In the genomic region with DNA sequence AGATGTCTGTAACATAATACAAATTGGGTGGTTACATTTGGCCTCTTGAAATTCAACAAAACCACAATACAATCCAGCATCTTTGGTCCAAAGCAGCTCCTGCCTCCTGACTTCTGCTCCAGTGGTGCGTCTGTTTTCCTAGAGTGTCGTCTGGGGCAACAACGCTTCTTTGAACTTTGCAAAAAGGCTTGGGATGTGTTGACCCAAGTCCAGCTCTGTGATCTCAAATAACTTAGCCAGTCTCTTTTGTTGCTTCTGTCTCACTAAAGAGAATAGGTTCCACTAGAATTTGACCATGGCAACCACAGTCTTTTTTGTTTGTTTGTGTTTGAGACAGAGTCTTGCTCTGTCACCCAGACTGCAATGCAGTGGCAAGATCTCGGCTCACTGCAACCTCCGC, we compare ENCODE assay signal across 1 cellular context.
TF ChIP-seq lines count a peak whose summit lies in the region.

No MANE protein-coding gene starts in this region.

TF ChIP-seq in HepG2, 621 proteins besides CTCF, POLR2A, EP300 and RAD21 (continued from another document and continues in another):
- no peak for TF ChIP-seq NFE2L2 (IDR thresholded peaks at IDR 0.05; ENCODE audit: low read length)
- TF ChIP-seq, protein P1, sequence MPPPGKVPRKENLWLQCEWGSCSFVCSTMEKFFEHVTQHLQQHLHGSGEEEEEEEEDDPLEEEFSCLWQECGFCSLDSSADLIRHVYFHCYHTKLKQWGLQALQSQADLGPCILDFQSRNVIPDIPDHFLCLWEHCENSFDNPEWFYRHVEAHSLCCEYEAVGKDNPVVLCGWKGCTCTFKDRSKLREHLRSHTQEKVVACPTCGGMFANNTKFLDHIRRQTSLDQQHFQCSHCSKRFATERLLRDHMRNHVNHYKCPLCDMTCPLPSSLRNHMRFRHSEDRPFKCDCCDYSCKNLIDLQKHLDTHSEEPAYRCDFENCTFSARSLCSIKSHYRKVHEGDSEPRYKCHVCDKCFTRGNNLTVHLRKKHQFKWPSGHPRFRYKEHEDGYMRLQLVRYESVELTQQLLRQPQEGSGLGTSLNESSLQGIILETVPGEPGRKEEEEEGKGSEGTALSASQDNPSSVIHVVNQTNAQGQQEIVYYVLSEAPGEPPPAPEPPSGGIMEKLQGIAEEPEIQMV (CRISPR knock-in tag; IDR thresholded peaks at IDR 0.05; ENCODE audit: low read depth): no peak
- TF ChIP-seq ZNF431 (CRISPR knock-in tag; IDR thresholded peaks at IDR 0.05; ENCODE audit: borderline replicate concordance, low read depth): no peak
- TF ChIP-seq KAT8 (CRISPR knock-in tag; IDR thresholded peaks at IDR 0.05): no peak
- TF ChIP-seq ZNF766 (CRISPR knock-in tag; IDR thresholded peaks at IDR 0.05; ENCODE audit: borderline replicate concordance): no peak
- no peak for TF ChIP-seq SAP130 (CRISPR knock-in tag; IDR thresholded peaks at IDR 0.05; ENCODE audit: low read depth)
- TF ChIP-seq, protein P2, sequence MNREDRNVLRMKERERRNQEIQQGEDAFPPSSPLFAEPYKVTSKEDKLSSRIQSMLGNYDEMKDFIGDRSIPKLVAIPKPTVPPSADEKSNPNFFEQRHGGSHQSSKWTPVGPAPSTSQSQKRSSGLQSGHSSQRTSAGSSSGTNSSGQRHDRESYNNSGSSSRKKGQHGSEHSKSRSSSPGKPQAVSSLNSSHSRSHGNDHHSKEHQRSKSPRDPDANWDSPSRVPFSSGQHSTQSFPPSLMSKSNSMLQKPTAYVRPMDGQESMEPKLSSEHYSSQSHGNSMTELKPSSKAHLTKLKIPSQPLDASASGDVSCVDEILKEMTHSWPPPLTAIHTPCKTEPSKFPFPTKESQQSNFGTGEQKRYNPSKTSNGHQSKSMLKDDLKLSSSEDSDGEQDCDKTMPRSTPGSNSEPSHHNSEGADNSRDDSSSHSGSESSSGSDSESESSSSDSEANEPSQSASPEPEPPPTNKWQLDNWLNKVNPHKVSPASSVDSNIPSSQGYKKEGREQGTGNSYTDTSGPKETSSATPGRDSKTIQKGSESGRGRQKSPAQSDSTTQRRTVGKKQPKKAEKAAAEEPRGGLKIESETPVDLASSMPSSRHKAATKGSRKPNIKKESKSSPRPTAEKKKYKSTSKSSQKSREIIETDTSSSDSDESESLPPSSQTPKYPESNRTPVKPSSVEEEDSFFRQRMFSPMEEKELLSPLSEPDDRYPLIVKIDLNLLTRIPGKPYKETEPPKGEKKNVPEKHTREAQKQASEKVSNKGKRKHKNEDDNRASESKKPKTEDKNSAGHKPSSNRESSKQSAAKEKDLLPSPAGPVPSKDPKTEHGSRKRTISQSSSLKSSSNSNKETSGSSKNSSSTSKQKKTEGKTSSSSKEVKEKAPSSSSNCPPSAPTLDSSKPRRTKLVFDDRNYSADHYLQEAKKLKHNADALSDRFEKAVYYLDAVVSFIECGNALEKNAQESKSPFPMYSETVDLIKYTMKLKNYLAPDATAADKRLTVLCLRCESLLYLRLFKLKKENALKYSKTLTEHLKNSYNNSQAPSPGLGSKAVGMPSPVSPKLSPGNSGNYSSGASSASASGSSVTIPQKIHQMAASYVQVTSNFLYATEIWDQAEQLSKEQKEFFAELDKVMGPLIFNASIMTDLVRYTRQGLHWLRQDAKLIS (CRISPR knock-in tag; IDR thresholded peaks at IDR 0.05): no peak
- no peak for TF ChIP-seq ZFP36L2 (CRISPR knock-in tag; IDR thresholded peaks at IDR 0.05)
- no peak for TF ChIP-seq NCOA2 (CRISPR knock-in tag; IDR thresholded peaks at IDR 0.05)
- TF ChIP-seq, protein P3, sequence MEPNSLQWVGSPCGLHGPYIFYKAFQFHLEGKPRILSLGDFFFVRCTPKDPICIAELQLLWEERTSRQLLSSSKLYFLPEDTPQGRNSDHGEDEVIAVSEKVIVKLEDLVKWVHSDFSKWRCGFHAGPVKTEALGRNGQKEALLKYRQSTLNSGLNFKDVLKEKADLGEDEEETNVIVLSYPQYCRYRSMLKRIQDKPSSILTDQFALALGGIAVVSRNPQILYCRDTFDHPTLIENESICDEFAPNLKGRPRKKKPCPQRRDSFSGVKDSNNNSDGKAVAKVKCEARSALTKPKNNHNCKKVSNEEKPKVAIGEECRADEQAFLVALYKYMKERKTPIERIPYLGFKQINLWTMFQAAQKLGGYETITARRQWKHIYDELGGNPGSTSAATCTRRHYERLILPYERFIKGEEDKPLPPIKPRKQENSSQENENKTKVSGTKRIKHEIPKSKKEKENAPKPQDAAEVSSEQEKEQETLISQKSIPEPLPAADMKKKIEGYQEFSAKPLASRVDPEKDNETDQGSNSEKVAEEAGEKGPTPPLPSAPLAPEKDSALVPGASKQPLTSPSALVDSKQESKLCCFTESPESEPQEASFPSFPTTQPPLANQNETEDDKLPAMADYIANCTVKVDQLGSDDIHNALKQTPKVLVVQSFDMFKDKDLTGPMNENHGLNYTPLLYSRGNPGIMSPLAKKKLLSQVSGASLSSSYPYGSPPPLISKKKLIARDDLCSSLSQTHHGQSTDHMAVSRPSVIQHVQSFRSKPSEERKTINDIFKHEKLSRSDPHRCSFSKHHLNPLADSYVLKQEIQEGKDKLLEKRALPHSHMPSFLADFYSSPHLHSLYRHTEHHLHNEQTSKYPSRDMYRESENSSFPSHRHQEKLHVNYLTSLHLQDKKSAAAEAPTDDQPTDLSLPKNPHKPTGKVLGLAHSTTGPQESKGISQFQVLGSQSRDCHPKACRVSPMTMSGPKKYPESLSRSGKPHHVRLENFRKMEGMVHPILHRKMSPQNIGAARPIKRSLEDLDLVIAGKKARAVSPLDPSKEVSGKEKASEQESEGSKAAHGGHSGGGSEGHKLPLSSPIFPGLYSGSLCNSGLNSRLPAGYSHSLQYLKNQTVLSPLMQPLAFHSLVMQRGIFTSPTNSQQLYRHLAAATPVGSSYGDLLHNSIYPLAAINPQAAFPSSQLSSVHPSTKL (CRISPR knock-in tag; IDR thresholded peaks at IDR 0.05): peak; percentile 28; the same call in 1 of the 2 replicates
- no peak for TF ChIP-seq ZNF556 (CRISPR knock-in tag; IDR thresholded peaks at IDR 0.05; ENCODE audit: borderline replicate concordance)
- TF ChIP-seq ZNF224 (CRISPR knock-in tag; IDR thresholded peaks at IDR 0.05): no peak
- TF ChIP-seq, protein P4, sequence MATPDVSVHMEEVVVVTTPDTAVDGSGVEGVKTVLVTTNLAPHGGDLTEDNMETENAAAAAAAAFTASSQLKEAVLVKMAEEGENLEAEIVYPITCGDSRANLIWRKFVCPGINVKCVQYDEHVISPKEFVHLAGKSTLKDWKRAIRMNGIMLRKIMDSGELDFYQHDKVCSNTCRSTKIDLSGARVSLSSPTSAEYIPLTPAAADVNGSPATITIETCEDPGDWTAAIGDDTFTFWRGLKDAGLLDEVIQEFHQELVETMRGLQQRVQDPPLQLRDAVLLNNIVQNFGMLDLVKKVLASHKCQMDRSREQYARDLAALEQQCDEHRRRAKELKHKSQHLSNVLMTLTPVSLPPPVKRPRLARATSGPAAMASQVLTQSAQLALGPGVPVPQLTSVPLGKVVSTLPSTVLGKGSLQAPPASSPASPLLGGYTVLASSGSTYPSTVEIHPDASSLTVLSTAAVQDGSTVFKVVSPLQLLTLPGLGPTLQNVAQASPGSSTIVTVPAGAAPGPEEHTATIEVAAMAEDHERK (CRISPR knock-in tag; IDR thresholded peaks at IDR 0.05; ENCODE audit: low read depth): no peak
- no peak for TF ChIP-seq ZNF777 (CRISPR knock-in tag; IDR thresholded peaks at IDR 0.05)
- TF ChIP-seq, protein P5, sequence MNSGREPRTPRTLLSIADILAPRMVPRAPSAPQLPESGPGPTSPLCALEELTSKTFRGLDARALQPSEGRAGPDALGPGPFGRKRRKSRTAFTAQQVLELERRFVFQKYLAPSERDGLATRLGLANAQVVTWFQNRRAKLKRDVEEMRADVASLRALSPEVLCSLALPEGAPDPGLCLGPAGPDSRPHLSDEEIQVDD (CRISPR knock-in tag; IDR thresholded peaks at IDR 0.05; ENCODE audit: borderline replicate concordance): no peak
- no peak for TF ChIP-seq TARDBP (CRISPR knock-in tag; IDR thresholded peaks at IDR 0.05)
- TF ChIP-seq TCF7 (IDR thresholded peaks at IDR 0.05; ENCODE audit: low read depth): peak; percentile 61
- TF ChIP-seq, protein P6, sequence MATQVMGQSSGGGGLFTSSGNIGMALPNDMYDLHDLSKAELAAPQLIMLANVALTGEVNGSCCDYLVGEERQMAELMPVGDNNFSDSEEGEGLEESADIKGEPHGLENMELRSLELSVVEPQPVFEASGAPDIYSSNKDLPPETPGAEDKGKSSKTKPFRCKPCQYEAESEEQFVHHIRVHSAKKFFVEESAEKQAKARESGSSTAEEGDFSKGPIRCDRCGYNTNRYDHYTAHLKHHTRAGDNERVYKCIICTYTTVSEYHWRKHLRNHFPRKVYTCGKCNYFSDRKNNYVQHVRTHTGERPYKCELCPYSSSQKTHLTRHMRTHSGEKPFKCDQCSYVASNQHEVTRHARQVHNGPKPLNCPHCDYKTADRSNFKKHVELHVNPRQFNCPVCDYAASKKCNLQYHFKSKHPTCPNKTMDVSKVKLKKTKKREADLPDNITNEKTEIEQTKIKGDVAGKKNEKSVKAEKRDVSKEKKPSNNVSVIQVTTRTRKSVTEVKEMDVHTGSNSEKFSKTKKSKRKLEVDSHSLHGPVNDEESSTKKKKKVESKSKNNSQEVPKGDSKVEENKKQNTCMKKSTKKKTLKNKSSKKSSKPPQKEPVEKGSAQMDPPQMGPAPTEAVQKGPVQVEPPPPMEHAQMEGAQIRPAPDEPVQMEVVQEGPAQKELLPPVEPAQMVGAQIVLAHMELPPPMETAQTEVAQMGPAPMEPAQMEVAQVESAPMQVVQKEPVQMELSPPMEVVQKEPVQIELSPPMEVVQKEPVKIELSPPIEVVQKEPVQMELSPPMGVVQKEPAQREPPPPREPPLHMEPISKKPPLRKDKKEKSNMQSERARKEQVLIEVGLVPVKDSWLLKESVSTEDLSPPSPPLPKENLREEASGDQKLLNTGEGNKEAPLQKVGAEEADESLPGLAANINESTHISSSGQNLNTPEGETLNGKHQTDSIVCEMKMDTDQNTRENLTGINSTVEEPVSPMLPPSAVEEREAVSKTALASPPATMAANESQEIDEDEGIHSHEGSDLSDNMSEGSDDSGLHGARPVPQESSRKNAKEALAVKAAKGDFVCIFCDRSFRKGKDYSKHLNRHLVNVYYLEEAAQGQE (IDR thresholded peaks at IDR 0.05; ENCODE audit: borderline replicate concordance in 1 of 2, low read depth in 1 of 2, low read length in 2 of 2): no peak
- no peak for TF ChIP-seq SOX13 (IDR thresholded peaks at IDR 0.05)
- peak in 1 of 2 experiments; percentile 52; a peak in 2 of 4 replicates for TF ChIP-seq SOX13 (CRISPR knock-in tag; conservative IDR thresholded peaks at IDR 0.05 in 1 of 2, IDR thresholded peaks at IDR 0.05 in 1 of 2)
- no peak for TF ChIP-seq ZNF747 (CRISPR knock-in tag; IDR thresholded peaks at IDR 0.05; ENCODE audit: borderline replicate concordance)
- no peak for TF ChIP-seq FIP1L1 (IDR thresholded peaks at IDR 0.05; ENCODE audit: borderline replicate concordance, insufficient read depth, low read depth, low read length)
- TF ChIP-seq, protein P7, sequence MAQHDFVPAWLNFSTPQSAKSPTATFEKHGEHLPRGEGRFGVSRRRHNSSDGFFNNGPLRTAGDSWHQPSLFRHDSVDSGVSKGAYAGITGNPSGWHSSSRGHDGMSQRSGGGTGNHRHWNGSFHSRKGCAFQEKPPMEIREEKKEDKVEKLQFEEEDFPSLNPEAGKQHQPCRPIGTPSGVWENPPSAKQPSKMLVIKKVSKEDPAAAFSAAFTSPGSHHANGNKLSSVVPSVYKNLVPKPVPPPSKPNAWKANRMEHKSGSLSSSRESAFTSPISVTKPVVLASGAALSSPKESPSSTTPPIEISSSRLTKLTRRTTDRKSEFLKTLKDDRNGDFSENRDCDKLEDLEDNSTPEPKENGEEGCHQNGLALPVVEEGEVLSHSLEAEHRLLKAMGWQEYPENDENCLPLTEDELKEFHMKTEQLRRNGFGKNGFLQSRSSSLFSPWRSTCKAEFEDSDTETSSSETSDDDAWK (CRISPR knock-in tag; IDR thresholded peaks at IDR 0.05): no peak
- no peak for TF ChIP-seq RXRA (CRISPR knock-in tag; IDR thresholded peaks at IDR 0.05)
- TF ChIP-seq PAWR (CRISPR knock-in tag; IDR thresholded peaks at IDR 0.05; ENCODE audit: borderline replicate concordance): no peak
- no peak for TF ChIP-seq FOXK1 (CRISPR knock-in tag; IDR thresholded peaks at IDR 0.05; ENCODE audit: borderline replicate concordance, low read depth)
- TF ChIP-seq RFXANK (CRISPR knock-in tag; IDR thresholded peaks at IDR 0.05): no peak
- TF ChIP-seq, protein P8, sequence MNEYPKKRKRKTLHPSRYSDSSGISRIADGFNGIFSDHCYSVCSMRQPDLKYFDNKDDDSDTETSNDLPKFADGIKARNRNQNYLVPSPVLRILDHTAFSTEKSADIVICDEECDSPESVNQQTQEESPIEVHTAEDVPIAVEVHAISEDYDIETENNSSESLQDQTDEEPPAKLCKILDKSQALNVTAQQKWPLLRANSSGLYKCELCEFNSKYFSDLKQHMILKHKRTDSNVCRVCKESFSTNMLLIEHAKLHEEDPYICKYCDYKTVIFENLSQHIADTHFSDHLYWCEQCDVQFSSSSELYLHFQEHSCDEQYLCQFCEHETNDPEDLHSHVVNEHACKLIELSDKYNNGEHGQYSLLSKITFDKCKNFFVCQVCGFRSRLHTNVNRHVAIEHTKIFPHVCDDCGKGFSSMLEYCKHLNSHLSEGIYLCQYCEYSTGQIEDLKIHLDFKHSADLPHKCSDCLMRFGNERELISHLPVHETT (CRISPR knock-in tag; conservative IDR thresholded peaks at IDR 0.05): no peak
- no peak for TF ChIP-seq CAMTA2 (CRISPR knock-in tag; IDR thresholded peaks at IDR 0.05; ENCODE audit: borderline replicate concordance)
- TF ChIP-seq, protein P9, sequence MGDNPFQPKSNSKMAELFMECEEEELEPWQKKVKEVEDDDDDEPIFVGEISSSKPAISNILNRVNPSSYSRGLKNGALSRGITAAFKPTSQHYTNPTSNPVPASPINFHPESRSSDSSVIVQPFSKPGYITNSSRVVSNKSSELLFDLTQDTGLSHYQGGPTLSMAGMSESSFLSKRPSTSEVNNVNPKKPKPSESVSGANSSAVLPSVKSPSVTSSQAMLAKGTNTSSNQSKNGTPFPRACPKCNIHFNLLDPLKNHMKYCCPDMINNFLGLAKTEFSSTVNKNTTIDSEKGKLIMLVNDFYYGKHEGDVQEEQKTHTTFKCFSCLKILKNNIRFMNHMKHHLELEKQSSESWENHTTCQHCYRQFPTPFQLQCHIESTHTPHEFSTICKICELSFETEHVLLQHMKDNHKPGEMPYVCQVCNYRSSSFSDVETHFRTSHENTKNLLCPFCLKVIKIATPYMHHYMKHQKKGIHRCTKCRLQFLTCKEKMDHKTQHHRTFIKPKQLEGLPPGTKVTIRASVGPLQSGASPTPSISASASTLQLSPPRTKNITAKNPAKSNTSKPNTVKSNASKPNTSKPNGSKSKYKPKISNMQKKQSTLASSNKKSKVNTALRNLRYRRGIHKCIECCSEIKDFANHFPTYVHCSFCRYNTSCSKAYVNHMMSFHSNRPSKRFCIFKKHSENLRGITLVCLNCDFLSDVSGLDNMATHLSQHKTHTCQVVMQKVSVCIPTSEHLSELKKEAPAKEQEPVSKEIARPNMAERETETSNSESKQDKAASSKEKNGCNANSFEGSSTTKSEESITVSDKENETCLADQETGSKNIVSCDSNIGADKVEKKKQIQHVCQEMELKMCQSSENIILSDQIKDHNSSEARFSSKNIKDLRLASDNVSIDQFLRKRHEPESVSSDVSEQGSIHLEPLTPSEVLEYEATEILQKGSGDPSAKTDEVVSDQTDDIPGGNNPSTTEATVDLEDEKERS (CRISPR knock-in tag; IDR thresholded peaks at IDR 0.05): no peak
- TF ChIP-seq SOX5 (CRISPR knock-in tag; IDR thresholded peaks at IDR 0.05; ENCODE audit: borderline replicate concordance): peak; percentile 38; the same call in 1 of the 2 replicates
- TF ChIP-seq FOXP1 (IDR thresholded peaks at IDR 0.05): no peak
- TF ChIP-seq FOXP1 (CRISPR knock-in tag; IDR thresholded peaks at IDR 0.05): peak; percentile 14; the same call in 1 of the 2 replicates
- TF ChIP-seq KDM3A (CRISPR knock-in tag; IDR thresholded peaks at IDR 0.05; ENCODE audit: low read depth): no peak
